ENCODE assay signal across 36 cellular contexts in the genomic region with DNA sequence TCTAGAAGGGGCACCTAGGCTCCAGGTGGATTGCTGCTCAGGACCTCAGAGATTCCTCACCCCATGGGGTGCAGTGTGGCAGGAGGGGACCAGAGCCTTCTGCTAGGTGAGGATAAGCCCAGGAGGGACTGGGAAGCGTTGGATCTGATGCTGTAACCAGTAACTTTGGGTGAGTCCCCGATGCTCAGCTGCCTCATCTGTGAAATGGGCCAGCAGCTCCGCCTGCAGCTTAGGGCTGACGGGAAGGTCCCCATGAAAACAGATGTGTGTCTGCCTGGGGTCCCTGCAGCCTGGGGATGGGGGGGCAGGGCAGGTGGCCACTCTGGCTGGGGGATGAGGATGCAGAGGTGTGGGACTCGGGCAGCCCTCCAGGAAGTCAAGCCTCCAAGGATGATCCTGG. TPM values are rescaled to one million over a fixed set of nuclear protein-coding genes. Genes with fewer than 3 reads are reported as not detected.
"Had no signal": no experiment of that assay in that cellular context is flagged by ENCODE, and none has a peak within 500 bp of the region (broad histone marks: within the 10 kb centered on the region; RNA-seq: fewer than 3 reads in every experiment).

No MANE protein-coding gene starts in this region.

- ATAC-seq: activated CD4-positive, alpha-beta T cell treated with anti-CD3 and anti-CD28 coated beads for 36 hours; activated CD8-positive, alpha-beta memory T cell treated with anti-CD3 and anti-CD28 coated beads, Interleukin-2, amount 10 ng/mL, durations not matched to agents 7 days and 5 days; activated CD8-positive, alpha-beta T cell treated with anti-CD3 and anti-CD28 coated beads, Interleukin-2, amount 10 ng/mL, durations not matched to agents 7 days and 5 days; activated naive CD4-positive, alpha-beta T cell treated with anti-CD3 and anti-CD28 coated beads, Interleukin-2, amount 50 U/mL, for 72 hours; gastroesophageal sphincter; T-helper 17 cell had no signal

- H3K36me3 Mint-ChIP-seq: activated CD4-positive, alpha-beta memory T cell treated with anti-CD3 and anti-CD28 coated beads for 36 hours; activated CD8-positive, alpha-beta memory T cell treated with anti-CD3 and anti-CD28 coated beads, Interleukin-2, amount 10 ng/mL, durations not matched to agents 7 days and 5 days; activated naive CD4-positive, alpha-beta T cell treated with anti-CD3 and anti-CD28 coated beads, Interleukin-2, amount 10 ng/mL, durations not matched to agents 7 days and 5 days; activated naive CD4-positive, alpha-beta T cell treated with anti-CD3 and anti-CD28 coated beads, Interleukin-2, amount 50 U/mL, for 72 hours; activated naive CD8-positive, alpha-beta T cell treated with anti-CD3 and anti-CD28 coated beads, Interleukin-2, amount 10 ng/mL, durations not matched to agents 7 days and 5 days; brain had no signal

- H3K9me3 Mint-ChIP-seq: activated CD4-positive, alpha-beta memory T cell treated with anti-CD3 and anti-CD28 coated beads for 36 hours; activated CD4-positive, alpha-beta T cell treated with anti-CD3 and anti-CD28 coated beads, Interleukin-2, amount 10 ng/mL, durations not matched to agents 24 days and 14 days; activated naive CD4-positive, alpha-beta T cell treated with anti-CD3 and anti-CD28 coated beads, Interleukin-2, amount 10 ng/mL, durations not matched to agents 7 days and 5 days; activated naive CD4-positive, alpha-beta T cell treated with anti-CD3 and anti-CD28 coated beads, Interleukin-2, amount 50 U/mL, for 72 hours; activated naive CD8-positive, alpha-beta T cell treated with anti-CD3 and anti-CD28 coated beads, Interleukin-2, amount 10 ng/mL, durations not matched to agents 7 days and 5 days; activated T-helper 1 cell treated with anti-CD3 and anti-CD28 coated beads, Interleukin-12 subunit alpha, Interleukin-12 subunit beta, Interleukin-2, Interleukin-4 antibody, amounts not matched to agents 30 ng/mL and 10 ng/mL and 1 ng/mL, durations not matched to agents 14 hours and 24 hours and 36 hours; activated T-helper 2 cell treated with anti-CD3 and anti-CD28 coated beads, Interferon-gamma antibody, Interleukin-2, Interleukin-4, amounts not matched to agents 10 μg/mL and 5 μg/mL and 100 μg/mL, durations not matched to agents 14 hours and 24 hours and 36 hours; T-helper 2 cell treated with Interferon-gamma antibody and Interleukin-4, amounts not matched to agents 5 μg/mL and 100 μg/mL, for 36 hours had no signal

- FAIRE-seq: endometrium, endothelial cell of umbilical vein had no signal

- DNase-seq: activated CD4-positive, alpha-beta memory T cell treated with anti-CD3 and anti-CD28 coated beads for 36 hours; activated CD4-positive, alpha-beta T cell treated with anti-CD3 and anti-CD28 coated beads for 36 hours; activated CD4-positive, alpha-beta T cell treated with anti-CD3 and anti-CD28 coated beads, Interleukin-2, amount 10 ng/mL, durations not matched to agents 24 days and 14 days; activated CD4-positive, CD25-positive, alpha-beta regulatory T cell; activated CD4-positive, CD25-positive, alpha-beta regulatory T cell treated with anti-CD3 and anti-CD28 coated beads, Interleukin-2, amount 50 U/mL, for 72 hours; activated CD8-positive, alpha-beta memory T cell treated with anti-CD3 and anti-CD28 coated beads, Interleukin-2, amount 10 ng/mL, durations not matched to agents 7 days and 5 days; activated CD8-positive, alpha-beta memory T cell treated with anti-CD3 and anti-CD28 coated beads, Interleukin-2, amount 50 U/mL, for 4 hours; activated CD8-positive, alpha-beta T cell treated with anti-CD3 and anti-CD28 coated beads, Interleukin-2, amount 10 ng/mL, durations not matched to agents 7 days and 5 days; activated effector memory CD4-positive, alpha-beta T cell treated with anti-CD3 and anti-CD28 coated beads, Interleukin-2, amount 50 U/mL, for 16 hours; activated naive CD4-positive, alpha-beta T cell treated with anti-CD3 and anti-CD28 coated beads, Interleukin-2, amount 10 ng/mL, durations not matched to agents 7 days and 5 days; activated naive CD8-positive, alpha-beta T cell treated with anti-CD3 and anti-CD28 coated beads, Interleukin-2, amount 10 ng/mL, durations not matched to agents 7 days and 5 days; activated T-cell treated with anti-CD3 and anti-CD28 coated beads, Interleukin-2, amount 50 U/mL, for 1 hour; activated T-cell treated with anti-CD3 and anti-CD28 coated beads, Interleukin-2, amount 50 U/mL, for 48 hours; central memory CD4-positive, alpha-beta T cell; cerebellar nuclear complex; colonic mucosa; effector CD8-positive, alpha-beta T cell; esophagus squamous epithelium; foreskin melanocyte; head of caudate nucleus; T-helper 1 cell; T-helper 17 cell; T1000; WERI-Rb-1 had no signal

- H3K36me3 ChIP-seq: ascending aorta, breast epithelium, cardiac muscle cell, colonic mucosa, esophagus squamous epithelium, gastroesophageal sphincter had no signal

- H3K4me3 Mint-ChIP-seq: activated CD4-positive, alpha-beta memory T cell treated with anti-CD3 and anti-CD28 coated beads for 36 hours; activated CD4-positive, alpha-beta T cell treated with anti-CD3 and anti-CD28 coated beads for 36 hours; activated CD4-positive, alpha-beta T cell treated with anti-CD3 and anti-CD28 coated beads, Interleukin-2, amount 10 ng/mL, durations not matched to agents 24 days and 14 days; activated CD8-positive, alpha-beta memory T cell treated with anti-CD3 and anti-CD28 coated beads, Interleukin-2, amount 10 ng/mL, durations not matched to agents 7 days and 5 days; activated CD8-positive, alpha-beta T cell treated with anti-CD3 and anti-CD28 coated beads, Interleukin-2, amount 10 ng/mL, durations not matched to agents 7 days and 5 days; activated naive CD4-positive, alpha-beta T cell treated with anti-CD3 and anti-CD28 coated beads, Interleukin-2, amount 10 ng/mL, durations not matched to agents 7 days and 5 days; activated naive CD8-positive, alpha-beta T cell treated with anti-CD3 and anti-CD28 coated beads, Interleukin-2, amount 10 ng/mL, durations not matched to agents 7 days and 5 days; T-helper 17 cell; T-helper 2 cell treated with Interferon-gamma antibody and Interleukin-4, amounts not matched to agents 5 μg/mL and 100 μg/mL, for 36 hours had no signal

- H3K27ac ChIP-seq: ascending aorta, breast epithelium, cardiac muscle cell, colonic mucosa, epithelial cell of prostate, esophagus squamous epithelium, gastroesophageal sphincter, WERI-Rb-1 had no signal

- H3K4me1 ChIP-seq: colonic mucosa had no signal

- H3K9me3 ChIP-seq: ascending aorta, breast epithelium, colonic mucosa, esophagus squamous epithelium, gastroesophageal sphincter had no signal

- H3K4me3 ChIP-seq: ascending aorta, breast epithelium, cardiac muscle cell, colonic mucosa, esophagus squamous epithelium, gastroesophageal sphincter had no signal

- H3K27ac Mint-ChIP-seq: activated CD4-positive, alpha-beta memory T cell treated with anti-CD3 and anti-CD28 coated beads for 36 hours; activated CD4-positive, alpha-beta T cell treated with anti-CD3 and anti-CD28 coated beads for 36 hours; activated CD4-positive, alpha-beta T cell treated with anti-CD3 and anti-CD28 coated beads, Interleukin-2, amount 10 ng/mL, durations not matched to agents 24 days and 14 days; activated CD8-positive, alpha-beta memory T cell treated with anti-CD3 and anti-CD28 coated beads, Interleukin-2, amount 10 ng/mL, durations not matched to agents 7 days and 5 days; activated CD8-positive, alpha-beta T cell treated with anti-CD3 and anti-CD28 coated beads, Interleukin-2, amount 10 ng/mL, durations not matched to agents 7 days and 5 days; activated naive CD4-positive, alpha-beta T cell treated with anti-CD3 and anti-CD28 coated beads, Interleukin-2, amount 10 ng/mL, durations not matched to agents 7 days and 5 days; activated naive CD4-positive, alpha-beta T cell treated with anti-CD3 and anti-CD28 coated beads, Interleukin-2, amount 50 U/mL, for 72 hours; activated naive CD8-positive, alpha-beta T cell treated with anti-CD3 and anti-CD28 coated beads, Interleukin-2, amount 10 ng/mL, durations not matched to agents 7 days and 5 days; activated T-helper 1 cell treated with anti-CD3 and anti-CD28 coated beads, Interleukin-12 subunit alpha, Interleukin-12 subunit beta, Interleukin-2, Interleukin-4 antibody, amounts not matched to agents 30 ng/mL and 10 ng/mL and 1 ng/mL, durations not matched to agents 14 hours and 24 hours and 36 hours; activated T-helper 2 cell treated with anti-CD3 and anti-CD28 coated beads, Interferon-gamma antibody, Interleukin-2, Interleukin-4, amounts not matched to agents 10 μg/mL and 5 μg/mL and 100 μg/mL, durations not matched to agents 14 hours and 24 hours and 36 hours; T-helper 17 cell; T-helper 2 cell treated with Interferon-gamma antibody and Interleukin-4, amounts not matched to agents 5 μg/mL and 100 μg/mL, for 36 hours had no signal

- H3K27me3 ChIP-seq: breast epithelium had no signal

RNA-seq across cellular contexts. Expression of gene CASKIN1, which starts 2.7 kb away (rescaled TPM):
- total RNA-seq: ascending aorta had no signal
